8 cellular contexts compared by ENCODE assay signal in the genomic region with DNA sequence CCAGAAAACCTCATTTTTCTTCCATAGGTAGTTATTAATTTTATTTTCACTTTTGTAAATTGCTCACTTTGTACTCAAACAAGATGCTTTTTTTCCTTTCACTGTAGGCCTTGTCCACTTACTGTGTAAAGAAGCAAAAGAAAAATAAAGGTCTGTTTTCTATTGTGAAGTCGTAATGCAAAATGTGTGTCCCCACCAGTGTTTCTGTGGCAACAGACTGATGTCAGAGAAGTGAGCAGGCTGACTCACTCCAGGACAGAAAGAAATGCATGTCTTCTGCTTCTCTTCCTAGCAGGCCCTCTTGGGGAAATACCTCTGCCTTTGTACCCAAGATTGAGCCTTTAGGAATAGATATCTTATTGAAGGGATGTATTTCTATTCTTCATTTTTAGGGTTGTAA. TPM values are rescaled to one million over a fixed set of nuclear protein-coding genes. Genes with fewer than 3 reads are reported as not detected.
DNase-seq lines count a peak whose midpoint lies in the region; ATAC-seq and TF ChIP-seq lines count a peak whose summit lies in the region.

No MANE protein-coding gene starts in this region.

- peaks cover 16% of the 10 kb centered on the region for H3K36me3 Mint-ChIP-seq in activated CD4-positive, alpha-beta T cell treated with anti-CD3 and anti-CD28 coated beads for 36 hours (ENCODE audit: low read depth)

- no peaks in the 10 kb centered on the region for H3K9me3 ChIP-seq in stomach

- ATAC-seq in activated CD4-positive, alpha-beta T cell treated with anti-CD3 and anti-CD28 coated beads for 36 hours = peak; percentile 90
- ATAC-seq in SK-N-SH treated with all-trans-retinoic acid at 6 μM for 48 hours = peak; percentile 69
- ATAC-seq in GM21360 (IDR thresholded peaks at IDR 0.05; ENCODE audit: unreplicated experiment) = no peak

- no peaks in the 10 kb centered on the region for H3K27me3 ChIP-seq in stomach

- H3K36me3 ChIP-seq in stomach = no peaks in the 10 kb centered on the region

- no peaks in the 10 kb centered on the region for H3K27me3 Mint-ChIP-seq in activated CD4-positive, alpha-beta T cell treated with anti-CD3 and anti-CD28 coated beads for 36 hours

- H3K27ac Mint-ChIP-seq in activated CD4-positive, alpha-beta T cell treated with anti-CD3 and anti-CD28 coated beads for 36 hours = no peak overlapping the region

- TF ChIP-seq EP300 in stomach (IDR thresholded peaks at IDR 0.05) = no peak

- intact Hi-C loops in activated CD4-positive, alpha-beta T cell treated with anti-CD3 and anti-CD28 coated beads for 36 hours (cut with DNase I, micrococcal nuclease) = loop anchor here (1.0 to 5.0 kb wide), 7 partner anchors 8 to 464 kb away; a partner anchor contains a TSS
- intact Hi-C loops in stomach (cut with DNase I; ENCODE audit: low total_unique reads) = no loop called here

- TF ChIP-seq CTCF in stomach (IDR thresholded peaks at IDR 0.05) = no peak

- WGBS in stomach, 5 donors = 15 to 30% (median 19%) methylated on average over 1 of the region's 1 CpG

- no peak overlapping the region for H3K4me3 Mint-ChIP-seq in activated CD4-positive, alpha-beta T cell treated with anti-CD3 and anti-CD28 coated beads for 36 hours

- POLR2A ChIA-PET in activated CD4-positive, alpha-beta T cell treated with anti-CD3 and anti-CD28 coated beads for 36 hours (lab: Charles Lee) = no interaction called here

- no peak overlapping the region for H3K4me3 ChIP-seq in stomach

- peaks cover 7% of the 10 kb centered on the region for H3K9me3 Mint-ChIP-seq in activated CD4-positive, alpha-beta T cell treated with anti-CD3 and anti-CD28 coated beads for 36 hours (ENCODE audit: low read depth)

- no peak for TF ChIP-seq POLR2A in stomach (IDR thresholded peaks at IDR 0.05)

- H3K27ac ChIP-seq in stomach = no peak overlapping the region

- peaks cover 39% of the 10 kb centered on the region for H3K4me1 Mint-ChIP-seq in activated CD4-positive, alpha-beta T cell treated with anti-CD3 and anti-CD28 coated beads for 36 hours

- H3K4me1 ChIP-seq in stomach = peaks cover 0 to 10% (median 3%) of the 10 kb centered on the region in 4 donors

- CTCF ChIA-PET in activated CD4-positive, alpha-beta T cell treated with anti-CD3 and anti-CD28 coated beads for 36 hours (lab: Charles Lee) = interaction anchor here (0.6 to 1.6 kb wide), 4 partner anchors 8 to 249 kb away, joined by 3 to 4 read pairs (median 4); no protein-coding TSS in a partner anchor

- peak; percentile 70 for DNase-seq in activated CD4-positive, alpha-beta T cell treated with anti-CD3 and anti-CD28 coated beads for 36 hours
- no peak for DNase-seq in activated CD4-positive, alpha-beta T cell treated with anti-CD3 and anti-CD28 coated beads, Interleukin-2, amount 50 U/mL, for 1 hour
- DNase-seq in fibroblast of gingiva (ENCODE audit: low read depth) (peak; percentile 83), NCI-H2196 treated with DMSO at 0.1 percent for 48 hours (lab: John Stamatoyannopoulos, UW; ENCODE audit: unreplicated experiment) (no peak), stomach (no peak)
- DNase-seq in stimulated activated CD8-positive, alpha-beta memory T cell treated with anti-CD3 and anti-CD28 coated beads, Interleukin-15, amount 100 ng/mL, for 48 hours (ENCODE audit: low read depth in 2 of 2) = peak; percentile 15 to 19

TF ChIP-seq in SK-N-SH treated with all-trans-retinoic acid at 6 μM for 48 hours, 23 proteins besides CTCF, POLR2A, EP300 and RAD21:
- TF ChIP-seq ISL1 (CRISPR knock-in tag; IDR thresholded peaks at IDR 0.05) (no peak), BACH2 (CRISPR knock-in tag; IDR thresholded peaks at IDR 0.05; ENCODE audit: borderline replicate concordance) (no peak), ZFP3 (CRISPR knock-in tag; IDR thresholded peaks at IDR 0.05) (no peak), RARB (CRISPR knock-in tag; IDR thresholded peaks at IDR 0.05) (no peak), ZNF8 (CRISPR knock-in tag; IDR thresholded peaks at IDR 0.05) (no peak), SNAI2 (CRISPR knock-in tag; IDR thresholded peaks at IDR 0.05) (no peak), ESRRG (CRISPR knock-in tag; IDR thresholded peaks at IDR 0.05) (no peak), TCF4 (CRISPR knock-in tag; IDR thresholded peaks at IDR 0.05; ENCODE audit: borderline replicate concordance) (no peak), ZNF70 (CRISPR knock-in tag; IDR thresholded peaks at IDR 0.05) (no peak), ZFP30 (CRISPR knock-in tag; IDR thresholded peaks at IDR 0.05) (no peak), TOX (CRISPR knock-in tag; IDR thresholded peaks at IDR 0.05; ENCODE audit: borderline replicate concordance) (no peak), CSDC2 (CRISPR knock-in tag; IDR thresholded peaks at IDR 0.05) (no peak)
- TF ChIP-seq, protein P1, sequence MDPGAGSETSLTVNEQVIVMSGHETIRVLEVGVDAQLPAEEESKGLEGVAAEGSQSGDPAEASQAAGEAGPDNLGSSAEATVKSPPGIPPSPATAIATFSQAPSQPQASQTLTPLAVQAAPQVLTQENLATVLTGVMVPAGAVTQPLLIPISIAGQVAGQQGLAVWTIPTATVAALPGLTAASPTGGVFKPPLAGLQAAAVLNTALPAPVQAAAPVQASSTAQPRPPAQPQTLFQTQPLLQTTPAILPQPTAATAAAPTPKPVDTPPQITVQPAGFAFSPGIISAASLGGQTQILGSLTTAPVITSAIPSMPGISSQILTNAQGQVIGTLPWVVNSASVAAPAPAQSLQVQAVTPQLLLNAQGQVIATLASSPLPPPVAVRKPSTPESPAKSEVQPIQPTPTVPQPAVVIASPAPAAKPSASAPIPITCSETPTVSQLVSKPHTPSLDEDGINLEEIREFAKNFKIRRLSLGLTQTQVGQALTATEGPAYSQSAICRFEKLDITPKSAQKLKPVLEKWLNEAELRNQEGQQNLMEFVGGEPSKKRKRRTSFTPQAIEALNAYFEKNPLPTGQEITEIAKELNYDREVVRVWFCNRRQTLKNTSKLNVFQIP (CRISPR knock-in tag; IDR thresholded peaks at IDR 0.05; ENCODE audit: borderline replicate concordance, low read depth) = no peak
- TF ChIP-seq, protein P2, sequence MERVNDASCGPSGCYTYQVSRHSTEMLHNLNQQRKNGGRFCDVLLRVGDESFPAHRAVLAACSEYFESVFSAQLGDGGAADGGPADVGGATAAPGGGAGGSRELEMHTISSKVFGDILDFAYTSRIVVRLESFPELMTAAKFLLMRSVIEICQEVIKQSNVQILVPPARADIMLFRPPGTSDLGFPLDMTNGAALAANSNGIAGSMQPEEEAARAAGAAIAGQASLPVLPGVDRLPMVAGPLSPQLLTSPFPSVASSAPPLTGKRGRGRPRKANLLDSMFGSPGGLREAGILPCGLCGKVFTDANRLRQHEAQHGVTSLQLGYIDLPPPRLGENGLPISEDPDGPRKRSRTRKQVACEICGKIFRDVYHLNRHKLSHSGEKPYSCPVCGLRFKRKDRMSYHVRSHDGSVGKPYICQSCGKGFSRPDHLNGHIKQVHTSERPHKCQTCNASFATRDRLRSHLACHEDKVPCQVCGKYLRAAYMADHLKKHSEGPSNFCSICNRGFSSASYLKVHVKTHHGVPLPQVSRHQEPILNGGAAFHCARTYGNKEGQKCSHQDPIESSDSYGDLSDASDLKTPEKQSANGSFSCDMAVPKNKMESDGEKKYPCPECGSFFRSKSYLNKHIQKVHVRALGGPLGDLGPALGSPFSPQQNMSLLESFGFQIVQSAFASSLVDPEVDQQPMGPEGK (CRISPR knock-in tag; IDR thresholded peaks at IDR 0.05; ENCODE audit: borderline replicate concordance) = no peak

RNA-seq across cellular contexts. Expression of a gene that starts 30.3 kb away (rescaled TPM):
- total RNA-seq in activated CD4-positive, alpha-beta T cell treated with anti-CD3 and anti-CD28 coated beads for 36 hours = 10 to 100 TPM; 66.6 to 70.7 TPM
- total RNA-seq in stomach = 10 to 100 TPM in 4 of 5 donors, 1 to 10 TPM in 1; 4.1 to 96.9 (median 40.2) TPM
- 1 to 10 TPM; 1.4 to 2.6 (median 2.1) TPM for polyA plus RNA-seq in stomach

Comparison
In these comparisons a context has a peak if more than half of its experiments do, and no peak if none do; other contexts are left out.
1. DNase-seq: peak in activated CD4-positive, alpha-beta T cell treated with anti-CD3 and anti-CD28 coated beads for 36 hours (single experiment), fibroblast of gingiva (single experiment) and stimulated activated CD8-positive, alpha-beta memory T cell treated with anti-CD3 and anti-CD28 coated beads, Interleukin-15, amount 100 ng/mL, for 48 hours (2 of 2); none in activated CD4-positive, alpha-beta T cell treated with anti-CD3 and anti-CD28 coated beads, Interleukin-2, amount 50 U/mL, for 1 hour (single experiment), NCI-H2196 treated with DMSO at 0.1 percent for 48 hours (single experiment) and stomach (single experiment).